ENCODE assay signal across 21 cellular contexts in the genomic region with DNA sequence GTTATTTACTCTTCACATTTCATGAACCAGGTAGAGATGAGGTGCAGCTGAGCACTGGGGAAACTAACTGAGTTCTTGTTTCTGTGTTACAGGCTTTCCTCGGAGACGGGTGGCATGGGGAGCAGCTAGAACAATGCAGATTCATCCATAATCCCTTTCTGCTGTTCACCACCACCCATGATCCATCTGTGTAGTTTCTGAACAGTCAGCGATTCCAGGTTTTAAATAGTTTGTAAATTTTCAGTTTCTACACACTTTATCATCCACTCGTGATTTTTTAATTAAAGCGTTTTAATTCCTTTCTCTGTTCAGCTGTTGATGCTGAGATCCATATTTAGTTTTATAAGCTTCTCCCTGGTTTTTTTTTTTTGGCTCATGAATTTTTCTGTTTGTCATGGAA. TPM values are rescaled to one million over a fixed set of nuclear protein-coding genes. Genes with fewer than 3 reads are reported as not detected.
DNase-seq lines count a peak whose midpoint lies in the region; ATAC-seq, FAIRE-seq and TF ChIP-seq lines count a peak whose summit lies in the region.
"Had no signal": no experiment of that assay in that cellular context is flagged by ENCODE, and none has a peak within 500 bp of the region (broad histone marks: within the 10 kb centered on the region; RNA-seq: fewer than 3 reads in every experiment).

No MANE protein-coding gene starts in this region.

- peak overlapping the region; percentile 65 for H3K27ac Mint-ChIP-seq in activated T-helper 17 cell treated with anti-CD3 and anti-CD28 coated beads, Interleukin-2, amount 50 U/mL, for 72 hours
- H3K27ac Mint-ChIP-seq in glutamatergic neuron (ENCODE audit: unreplicated experiment), result peak overlapping the region; percentile 48
- H3K27ac Mint-ChIP-seq: activated naive CD8-positive, alpha-beta T cell treated with anti-CD3 and anti-CD28 coated beads, Interleukin-2, amount 10 ng/mL, durations not matched to agents 7 days and 5 days had no signal

- peak overlapping the region; percentile 29 for H3K27ac ChIP-seq in left ventricle myocardium inferior (replicated peaks)
- peak overlapping the region in 1 of 10 donors; percentile 32 for H3K27ac ChIP-seq in heart right ventricle
- H3K27ac ChIP-seq in tibial artery, result peak overlapping the region; percentile 20 to 23
- no peak overlapping the region for H3K27ac ChIP-seq in effector memory CD4-positive, alpha-beta T cell (ENCODE audit: insufficient read depth, low read length, poor library complexity, severe bottlenecking)
- no peak overlapping the region for H3K27ac ChIP-seq in kidney (ENCODE audit: low read depth in 2 of 2, low read length in 2 of 2)
- H3K27ac ChIP-seq: Peyer's patch had no signal

- TF ChIP-seq CTCF in left ventricle myocardium inferior (IDR thresholded peaks at IDR 0.05; ENCODE audit: borderline replicate concordance) (no peak), heart right ventricle (IDR thresholded peaks at IDR 0.05) (no peak), glutamatergic neuron (IDR thresholded peaks at IDR 0.05; ENCODE audit: partially characterized antibody, unreplicated experiment) (no peak), tibial artery (IDR thresholded peaks at IDR 0.05) (no peak), kidney (IDR thresholded peaks at IDR 0.05; ENCODE audit: borderline replicate concordance, extremely low read depth, insufficient read depth) (no peak)

- no peak overlapping the region for H3K9ac ChIP-seq in kidney (ENCODE audit: low read length in 2 of 2)

- no peaks in the 10 kb centered on the region for H3K9me3 Mint-ChIP-seq in activated T-helper 17 cell treated with anti-CD3 and anti-CD28 coated beads, Interleukin-2, amount 50 U/mL, for 72 hours
- peaks cover 11% of the 10 kb centered on the region for H3K9me3 Mint-ChIP-seq in glutamatergic neuron (ENCODE audit: unreplicated experiment)
- H3K9me3 Mint-ChIP-seq: activated naive CD8-positive, alpha-beta T cell treated with anti-CD3 and anti-CD28 coated beads, Interleukin-2, amount 10 ng/mL, durations not matched to agents 7 days and 5 days had no signal

- H3K9me3 ChIP-seq in left ventricle myocardium inferior (replicated peaks), result no peaks in the 10 kb centered on the region
- no peaks in the 10 kb centered on the region for H3K9me3 ChIP-seq in heart right ventricle
- no peaks in the 10 kb centered on the region for H3K9me3 ChIP-seq in tibial artery
- no peaks in the 10 kb centered on the region for H3K9me3 ChIP-seq in effector memory CD4-positive, alpha-beta T cell (ENCODE audit: control insufficient read depth, low read length)
- H3K9me3 ChIP-seq in kidney (ENCODE audit: control insufficient read depth in 1 of 2, low read length in 2 of 2), result no peaks in the 10 kb centered on the region
- H3K9me3 ChIP-seq: Peyer's patch, upper lobe of left lung had no signal

- intact Hi-C loops in left ventricle myocardium inferior (cut with micrococcal nuclease) (no loop called here), heart right ventricle (cut with DNase I) (loop anchor here in 1 of 10 donors (2.0 kb wide), 1 partner anchor 13 kb away; no protein-coding TSS in a partner anchor), tibial artery (cut with DNase I; ENCODE audit: low total_unique reads) (no loop called here), kidney (cut with DNase I) (no loop called here)

- no peak for FAIRE-seq in kidney (lab: Jason Lieb, UNC)
- FAIRE-seq: endometrium, GM12892, small intestine had no signal

- peaks cover 98% of the 10 kb centered on the region for H3K36me3 Mint-ChIP-seq in activated T-helper 17 cell treated with anti-CD3 and anti-CD28 coated beads, Interleukin-2, amount 50 U/mL, for 72 hours (ENCODE audit: low read depth)
- H3K36me3 Mint-ChIP-seq in glutamatergic neuron (ENCODE audit: unreplicated experiment), result peaks cover 4% of the 10 kb centered on the region

- ATAC-seq in heart right ventricle, result no peak
- no peak for ATAC-seq in activated T-helper 17 cell treated with anti-CD3 and anti-CD28 coated beads, Interleukin-2, amount 50 U/mL, for 72 hours (replicated peaks)
- ATAC-seq in HG03432 (IDR thresholded peaks at IDR 0.05; ENCODE audit: unreplicated experiment), result no peak

- no peak overlapping the region for H3K4me3 Mint-ChIP-seq in activated T-helper 17 cell treated with anti-CD3 and anti-CD28 coated beads, Interleukin-2, amount 50 U/mL, for 72 hours
- H3K4me3 Mint-ChIP-seq in glutamatergic neuron (ENCODE audit: unreplicated experiment), result no peak overlapping the region
- H3K4me3 Mint-ChIP-seq: activated naive CD8-positive, alpha-beta T cell treated with anti-CD3 and anti-CD28 coated beads, Interleukin-2, amount 10 ng/mL, durations not matched to agents 7 days and 5 days had no signal

- H3K4me1 ChIP-seq in left ventricle myocardium inferior, result peaks cover 85% of the 10 kb centered on the region
- peaks cover 13 to 65% (median 44%) of the 10 kb centered on the region in 9 donors for H3K4me1 ChIP-seq in heart right ventricle
- peaks cover 0 to 39% (median 4%) of the 10 kb centered on the region in 4 donors for H3K4me1 ChIP-seq in tibial artery
- H3K4me1 ChIP-seq in effector memory CD4-positive, alpha-beta T cell (ENCODE audit: control insufficient read depth, insufficient read depth, low read length, poor library complexity, severe bottlenecking), result peaks cover 5% of the 10 kb centered on the region
- peaks cover 12 to 19% of the 10 kb centered on the region in 2 donors for H3K4me1 ChIP-seq in kidney (ENCODE audit: control insufficient read depth in 1 of 2, insufficient read depth in 1 of 2, low read depth in 1 of 2, low read length in 2 of 2)

- H3K36me3 ChIP-seq in left ventricle myocardium inferior (peaks cover 96% of the 10 kb centered on the region), heart right ventricle (peaks cover 0 to 100% (median 81%) of the 10 kb centered on the region in 9 donors), tibial artery (peaks cover 53 to 100% (median 95%) of the 10 kb centered on the region in 3 donors), kidney (ENCODE audit: control insufficient read depth in 1 of 2, insufficient read depth in 2 of 2, low read length in 2 of 2) (peaks cover 36 to 69% of the 10 kb centered on the region in 2 donors)
- H3K36me3 ChIP-seq in effector memory CD4-positive, alpha-beta T cell (ENCODE audit: control insufficient read depth, insufficient read depth, low read length), result peaks cover 91% of the 10 kb centered on the region

- no peaks in the 10 kb centered on the region for H3K27me3 Mint-ChIP-seq in activated T-helper 17 cell treated with anti-CD3 and anti-CD28 coated beads, Interleukin-2, amount 50 U/mL, for 72 hours
- H3K27me3 Mint-ChIP-seq in glutamatergic neuron (ENCODE audit: unreplicated experiment), result peaks cover 10% of the 10 kb centered on the region
- H3K27me3 Mint-ChIP-seq: activated naive CD8-positive, alpha-beta T cell treated with anti-CD3 and anti-CD28 coated beads, Interleukin-2, amount 10 ng/mL, durations not matched to agents 7 days and 5 days had no signal

- H3K4me3 ChIP-seq in left ventricle myocardium inferior (no peak overlapping the region), heart right ventricle (no peak overlapping the region), tibial artery (no peak overlapping the region), kidney (ENCODE audit: low read length in 2 of 2) (no peak overlapping the region)
- no peak overlapping the region for H3K4me3 ChIP-seq in effector memory CD4-positive, alpha-beta T cell (ENCODE audit: insufficient read depth, low read depth, low read length, poor library complexity, severe bottlenecking)
- H3K4me3 ChIP-seq: Peyer's patch, upper lobe of left lung had no signal

- WGBS in heart right ventricle, 2 donors, result 79 to 84% methylated on average over 5 of the region's 5 CpGs

- DNase-seq in left ventricle myocardium inferior, result no peak
- DNase-seq in heart right ventricle, result no peak
- DNase-seq in glutamatergic neuron, result no peak
- no peak for DNase-seq in tibial artery
- DNase-seq in effector memory CD4-positive, alpha-beta T cell, result no peak
- no peak for DNase-seq in kidney
- DNase-seq: activated naive CD8-positive, alpha-beta T cell treated with anti-CD3 and anti-CD28 coated beads, Interleukin-2, amount 10 ng/mL, durations not matched to agents 7 days and 5 days; central memory CD4-positive, alpha-beta T cell; H7; mesendoderm; NCI-H1048; NCI-H2107; NCI-H748 treated with DMSO at 0.1 percent for 48 hours; occipital lobe; Peyer's patch; small intestine; upper lobe of left lung had no signal

- no peaks in the 10 kb centered on the region for H3K27me3 ChIP-seq in left ventricle myocardium inferior (ENCODE audit: low read depth)
- H3K27me3 ChIP-seq in heart right ventricle, result no peaks in the 10 kb centered on the region
- no peaks in the 10 kb centered on the region for H3K27me3 ChIP-seq in tibial artery
- no peaks in the 10 kb centered on the region for H3K27me3 ChIP-seq in effector memory CD4-positive, alpha-beta T cell (replicated peaks; ENCODE audit: control insufficient read depth, insufficient read depth, low read length, poor library complexity, severe bottlenecking)
- H3K27me3 ChIP-seq: Peyer's patch, upper lobe of left lung had no signal

- peaks cover 23% of the 10 kb centered on the region for H3K4me1 Mint-ChIP-seq in activated T-helper 17 cell treated with anti-CD3 and anti-CD28 coated beads, Interleukin-2, amount 50 U/mL, for 72 hours
- peaks cover 30% of the 10 kb centered on the region for H3K4me1 Mint-ChIP-seq in glutamatergic neuron (ENCODE audit: low read depth, unreplicated experiment)

RNA-seq across cellular contexts. Expression of a gene that starts 19.9 kb away (rescaled TPM):
- 4.8 TPM for total RNA-seq in left ventricle myocardium inferior
- 10 to 100 TPM in 1 of 10 donors, 1 to 10 TPM in 9; 2.9 to 10.1 (median 4.3) TPM for total RNA-seq in heart right ventricle
- polyA plus RNA-seq in heart right ventricle, result 10 to 100 TPM in 1 of 2 donors, 1 to 10 TPM in 1; 6.5 to 19.4 TPM
- 10 to 100 TPM; 18.2 to 20.4 TPM for total RNA-seq in activated T-helper 17 cell treated with anti-CD3 and anti-CD28 coated beads, Interleukin-2, amount 50 U/mL, for 72 hours
- total RNA-seq in glutamatergic neuron (ENCODE audit: unreplicated experiment), result 94.2 TPM
- 21.8 TPM for total RNA-seq in kidney
- 15.2 TPM for polyA plus RNA-seq in kidney (ENCODE audit: insufficient read depth, low read depth, low replicate concordance)

RNA-seq across cellular contexts. Expression of a gene that starts 21.8 kb away (rescaled TPM):
- total RNA-seq in left ventricle myocardium inferior, result 12.9 TPM
- 10 to 100 TPM in 7 of 10 donors, 1 to 10 TPM in 3; 7.0 to 13.7 (median 11.0) TPM for total RNA-seq in heart right ventricle
- polyA plus RNA-seq in heart right ventricle, result 10 to 100 TPM; 17.6 to 21.2 TPM
- total RNA-seq in activated T-helper 17 cell treated with anti-CD3 and anti-CD28 coated beads, Interleukin-2, amount 50 U/mL, for 72 hours, result 10 to 100 TPM; 21.7 to 44.0 TPM
- total RNA-seq in glutamatergic neuron (ENCODE audit: unreplicated experiment), result 49.0 TPM
- total RNA-seq in kidney, result 32.5 TPM
- polyA plus RNA-seq in kidney (ENCODE audit: insufficient read depth, low read depth, low replicate concordance), result 36.3 TPM

RNA-seq across cellular contexts. Expression of a gene that starts 27.4 kb away (rescaled TPM):
- total RNA-seq in left ventricle myocardium inferior (530 TPM), heart right ventricle (100 to 1,000 TPM; 492 to 579 (median 559) TPM), glutamatergic neuron (ENCODE audit: unreplicated experiment) (1,170 TPM), kidney (732 TPM)
- polyA plus RNA-seq in heart right ventricle (100 to 1,000 TPM; 281 to 288 TPM), kidney (ENCODE audit: insufficient read depth, low read depth, low replicate concordance) (597 TPM)
- total RNA-seq in activated T-helper 17 cell treated with anti-CD3 and anti-CD28 coated beads, Interleukin-2, amount 50 U/mL, for 72 hours, result 100 to 1,000 TPM; 763 to 862 TPM

RNA-seq across cellular contexts. Expression of a gene that starts 28.0 kb away (rescaled TPM):
- total RNA-seq in left ventricle myocardium inferior, result not detected
- total RNA-seq in heart right ventricle, result not detected
- polyA plus RNA-seq in heart right ventricle, result not detected
- not detected for total RNA-seq in activated T-helper 17 cell treated with anti-CD3 and anti-CD28 coated beads, Interleukin-2, amount 50 U/mL, for 72 hours
- not detected for total RNA-seq in glutamatergic neuron (ENCODE audit: unreplicated experiment)
- not detected for total RNA-seq in kidney
- 1.3 TPM for polyA plus RNA-seq in kidney (ENCODE audit: insufficient read depth, low read depth, low replicate concordance)
- total RNA-seq: activated naive CD8-positive, alpha-beta T cell treated with anti-CD3 and anti-CD28 coated beads, Interleukin-2, amount 10 ng/mL, durations not matched to agents 7 days and 5 days; H7; occipital lobe; Peyer's patch had no signal

RNA-seq across cellular contexts. Expression of a gene that starts 37.8 kb away (rescaled TPM):
- total RNA-seq in left ventricle myocardium inferior (53.1 TPM), heart right ventricle (10 to 100 TPM; 28.6 to 70.0 (median 55.4) TPM), glutamatergic neuron (ENCODE audit: unreplicated experiment) (105 TPM), kidney (226 TPM)
- polyA plus RNA-seq in heart right ventricle (100 to 1,000 TPM in 1 of 2 donors, 10 to 100 TPM in 1; 40.4 to 122 TPM), kidney (ENCODE audit: insufficient read depth, low read depth, low replicate concordance) (889 TPM)
- 100 to 1,000 TPM; 193 to 216 TPM for total RNA-seq in activated T-helper 17 cell treated with anti-CD3 and anti-CD28 coated beads, Interleukin-2, amount 50 U/mL, for 72 hours

Comparison
In these comparisons a context has a peak if more than half of its experiments do, and no peak if none do; other contexts are left out.
1. H3K27ac ChIP-seq: peak in left ventricle myocardium inferior (single experiment) and tibial artery (2 of 2); none in effector memory CD4-positive, alpha-beta T cell (single experiment) and kidney (0 of 2).